ENCODE assay signal across 21 cellular contexts in the genomic region with DNA sequence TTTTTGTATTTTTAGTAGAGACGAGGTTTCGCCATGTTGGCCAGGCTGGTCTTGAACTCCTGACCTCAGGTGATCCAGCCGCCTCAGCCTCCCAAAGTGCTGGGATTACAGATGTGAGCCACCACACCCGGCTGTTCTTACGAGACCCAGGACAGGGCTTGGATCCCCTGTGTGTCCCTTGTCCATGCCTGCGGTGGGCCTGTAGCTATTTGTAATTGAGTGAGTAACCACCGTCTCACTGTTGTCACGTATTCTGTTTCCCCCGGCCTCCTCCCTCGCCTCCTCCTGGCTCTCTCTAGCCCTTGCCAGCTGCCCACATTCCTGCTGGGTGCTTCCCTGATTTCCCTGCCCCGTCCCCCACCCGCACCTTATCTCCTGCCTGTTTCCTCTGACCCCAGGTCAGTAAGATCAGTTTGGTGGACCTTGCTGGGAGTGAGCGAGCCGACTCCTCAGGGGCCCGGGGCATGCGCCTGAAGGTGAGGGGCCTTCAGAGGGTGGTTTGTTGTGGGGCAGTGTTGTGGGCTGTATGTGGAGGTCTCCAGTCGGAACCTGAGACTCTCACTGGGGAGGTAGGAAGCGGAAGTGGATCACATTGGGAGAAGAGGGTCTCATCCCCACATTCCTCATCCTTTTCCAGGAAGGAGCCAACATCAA. TPM values are rescaled to one million over a fixed set of nuclear protein-coding genes. Genes with fewer than 3 reads are reported as not detected.
A peak's percentile ranks its signal among the peaks of the same experiment; 100 is the strongest.
DNase-seq lines count a peak whose midpoint lies in the region; ATAC-seq lines count a peak whose summit lies in the region.
"Had no signal": no experiment of that assay in that cellular context is flagged by ENCODE, and none has a peak within 500 bp of the region (broad histone marks: within the 10 kb centered on the region; RNA-seq: fewer than 3 reads in every experiment).

No MANE protein-coding gene starts in this region.

- H3K4me3 ChIP-seq in mesodermal cell (ENCODE audit: extremely low read depth, insufficient read depth, low read length, poor library complexity, severe bottlenecking) (no peak overlapping the region), skeletal muscle tissue (ENCODE audit: low read length in 3 of 3) (no peak overlapping the region)
- H3K4me3 ChIP-seq: A549, GM23248, HAP-1 had no signal

- H3K27ac ChIP-seq in mesodermal cell (ENCODE audit: low read depth, low read length, severe bottlenecking), result peak overlapping the region; percentile 57
- peak overlapping the region; percentile 99 for H3K27ac ChIP-seq in skeletal muscle tissue (ENCODE audit: low read depth, low read length)
- H3K27ac ChIP-seq: A549, C4-2B, GM23248, HL-60 had no signal

- H3K4me1 ChIP-seq in mesodermal cell (ENCODE audit: control insufficient read depth, insufficient read depth, low read length, poor library complexity, severe bottlenecking) (peaks cover 24% of the 10 kb centered on the region), skeletal muscle tissue (ENCODE audit: control insufficient read depth in 3 of 3, insufficient read depth in 3 of 3, low read length in 3 of 3) (peaks cover 44 to 60% (median 54%) of the 10 kb centered on the region in 3 donors)
- H3K4me1 ChIP-seq: HAP-1 had no signal

- intact Hi-C loops in posterior vena cava (cut with DNase I), result no loop called here

- H3K36me3 ChIP-seq in mesodermal cell (ENCODE audit: control insufficient read depth, insufficient read depth, low read length) (peaks cover 89% of the 10 kb centered on the region), skeletal muscle tissue (ENCODE audit: control insufficient read depth in 3 of 3, insufficient read depth in 3 of 3, low read length in 3 of 3) (peaks cover 64 to 71% (median 69%) of the 10 kb centered on the region in 3 donors)

- ATAC-seq in HG03342 (IDR thresholded peaks at IDR 0.05; ENCODE audit: unreplicated experiment), result no peak
- ATAC-seq: A549 had no signal

- no peaks in the 10 kb centered on the region for H3K27me3 ChIP-seq in skeletal muscle tissue (ENCODE audit: control insufficient read depth in 3 of 3, insufficient read depth in 3 of 3, low read length in 3 of 3)

- DNase-seq in NCI-H226, result peak; percentile 62
- DNase-seq in posterior vena cava (ENCODE audit: low spot score), result peak; percentile 67
- no peak for DNase-seq in superior temporal gyrus (ENCODE audit: extremely low spot score)
- no peak for DNase-seq in stimulated activated CD4-positive, alpha-beta T cell treated with anti-CD3 and anti-CD28 coated beads, Interleukin-15, amount 100 ng/mL, for 24 hours
- DNase-seq: AML-193; Caco-2; CD4-positive, alpha-beta T cell; DMS153; DMS79; GDM1; GM23248 had no signal

- H3K9ac ChIP-seq in skeletal muscle tissue (ENCODE audit: low read depth in 1 of 3, low read length in 3 of 3), result peak overlapping the region in 2 of 3 donors; percentile 41 to 99
- H3K9ac ChIP-seq: GM23248 had no signal

- H3K9me3 ChIP-seq in mesodermal cell (ENCODE audit: control insufficient read depth, low read length) (no peaks in the 10 kb centered on the region), skeletal muscle tissue (ENCODE audit: control insufficient read depth in 3 of 3, low read length in 3 of 3) (no peaks in the 10 kb centered on the region)
- H3K9me3 ChIP-seq: A549, Caco-2, HAP-1 had no signal

- WGBS in mesodermal cell (ENCODE audit: insufficient coverage in 2 of 2), 2 experiments, result 92 to 95% methylated on average over 8 to 13 of the region's 18 CpGs

RNA-seq across cellular contexts. Expression of a gene that starts 5.6 kb away (rescaled TPM):
- polyA plus RNA-seq in mesodermal cell (2013, experiment 1 of 2), result 65.5 TPM
- 50.6 TPM for polyA plus RNA-seq in mesodermal cell (2013, experiment 2 of 2)
- total RNA-seq in posterior vena cava, result 100 to 1,000 TPM; 192 to 254 TPM
- total RNA-seq in skeletal muscle tissue, result 47.5 TPM

RNA-seq across cellular contexts. Expression of a gene that starts 6.0 kb away (rescaled TPM):
- polyA plus RNA-seq in mesodermal cell (2013, experiment 1 of 2), result 2.1 TPM
- 1.4 TPM for polyA plus RNA-seq in mesodermal cell (2013, experiment 2 of 2)
- total RNA-seq in posterior vena cava, result 1 to 10 TPM in 1 of 2 donors, under 1 TPM in 1; 0.60 to 1.3 TPM
- total RNA-seq in skeletal muscle tissue, result not detected

RNA-seq across cellular contexts. Expression of a gene that starts 15.9 kb away (rescaled TPM):
- polyA plus RNA-seq in mesodermal cell (2013, experiment 1 of 2), result 37.5 TPM
- 23.3 TPM for polyA plus RNA-seq in mesodermal cell (2013, experiment 2 of 2)
- 10 to 100 TPM; 52.0 to 72.2 TPM for total RNA-seq in posterior vena cava
- 4.7 TPM for total RNA-seq in skeletal muscle tissue

RNA-seq across cellular contexts. Expression of a gene that starts 31.9 kb away (rescaled TPM):
- polyA plus RNA-seq in mesodermal cell (2013, experiment 1 of 2), result not detected
- 0.15 TPM for polyA plus RNA-seq in mesodermal cell (2013, experiment 2 of 2)
- total RNA-seq in posterior vena cava (under 1 TPM in 1 of 2 donors, not detected in 1; 0.14 TPM), skeletal muscle tissue (not detected)
- total RNA-seq: Caco-2, Daoy, H4, HT1080 had no signal
- polyA plus RNA-seq: GM23248 had no signal

RNA-seq across cellular contexts. Expression of a gene that starts 35.7 kb away (rescaled TPM):
- polyA plus RNA-seq in mesodermal cell (2013, experiment 1 of 2), result 90.5 TPM
- 85.5 TPM for polyA plus RNA-seq in mesodermal cell (2013, experiment 2 of 2)
- total RNA-seq in posterior vena cava (10 to 100 TPM; 47.0 to 50.7 TPM), skeletal muscle tissue (51.7 TPM)

Comparison
In these comparisons a context has a peak if more than half of its experiments do, and no peak if none do; other contexts are left out.
1. DNase-seq: peak in NCI-H226 (single experiment) and posterior vena cava (single experiment); none in superior temporal gyrus (single experiment) and stimulated activated CD4-positive, alpha-beta T cell treated with anti-CD3 and anti-CD28 coated beads, Interleukin-15, amount 100 ng/mL, for 24 hours (single experiment).